17 cellular contexts compared by ENCODE assay signal in genomic region chr5:173720341-173721258, GRCh38.
A peak's percentile ranks its signal among the peaks of the same experiment; 100 is the strongest.
DNase-seq lines count a peak whose midpoint lies in the region; ATAC-seq and TF ChIP-seq lines count a peak whose summit lies in the region.
"Had no signal": no experiment of that assay in that cellular context is flagged by ENCODE, and none has a peak within 500 bp of the region (broad histone marks: within the 10 kb centered on the region; RNA-seq: fewer than 3 reads in every experiment).

No MANE protein-coding gene starts in this region.

- peak in 1 of 2 experiments; percentile 91; a peak in 2 of 4 replicates for TF ChIP-seq EP300 in SK-N-SH (IDR thresholded peaks at IDR 0.05; ENCODE audit: borderline replicate concordance in 1 of 2, low read depth in 1 of 2, low read length in 1 of 2)

- TF ChIP-seq RAD21 in IMR-90 (IDR thresholded peaks at IDR 0.05; ENCODE audit: low read length) (no peak), SK-N-SH (IDR thresholded peaks at IDR 0.05; ENCODE audit: low read length) (peak; percentile 35; the same call in 1 of the 2 replicates)

- no peaks in the 10 kb centered on the region for H3K9me2 ChIP-seq in SK-N-SH

- H2BK15ac ChIP-seq in IMR-90 (ENCODE audit: low read depth, low read length) (no peak overlapping the region), mesenchymal stem cell (ENCODE audit: low read depth, poor library complexity, severe bottlenecking) (no peak overlapping the region)

- H4K8ac ChIP-seq in IMR-90 (ENCODE audit: low read depth in 2 of 2, low read length in 2 of 2) (no peak overlapping the region), mesenchymal stem cell (ENCODE audit: low read length) (no peak overlapping the region)

- no peak overlapping the region for H3K9ac ChIP-seq in IMR-90 (ENCODE audit: low read depth, low read length)
- H3K9ac ChIP-seq in SK-N-SH = no peak overlapping the region
- no peak overlapping the region for H3K9ac ChIP-seq in mesenchymal stem cell (ENCODE audit: low read length)

- no peak overlapping the region for H3K23ac ChIP-seq in IMR-90 (ENCODE audit: low read depth, low read length)
- H3K23ac ChIP-seq in mesenchymal stem cell (ENCODE audit: low read length in 2 of 2) = no peak overlapping the region

- H3K9me3 ChIP-seq in BE2C = no peaks in the 10 kb centered on the region
- H3K9me3 ChIP-seq in IMR-90 (ENCODE audit: control insufficient read depth, insufficient read depth, low read length) = no peaks in the 10 kb centered on the region
- H3K9me3 ChIP-seq in SK-N-SH = no peaks in the 10 kb centered on the region
- H3K9me3 ChIP-seq in mesenchymal stem cell (ENCODE audit: control insufficient read depth, low read length) = peaks cover under 1% of the 10 kb centered on the region
- H3K9me3 ChIP-seq in vagina = no peaks in the 10 kb centered on the region
- H3K9me3 ChIP-seq: ascending aorta had no signal

- DNase-seq in BE2C (peak; percentile 72), IMR-90 (no peak), SK-N-SH (peak; percentile 79), mesenchymal stem cell (no peak), NCI-H226 (no peak), middle frontal gyrus (ENCODE audit: extremely low spot score, low spot score) (no peak), vagina (ENCODE audit: extremely low spot score in 2 of 2) (no peak)
- DNase-seq: activated CD4-positive, alpha-beta T cell treated with anti-CD3 and anti-CD28 coated beads, Interleukin-2, amount 50 U/mL, for 1 hour; activated naive CD4-positive, alpha-beta T cell treated with anti-CD3 and anti-CD28 coated beads for 36 hours; CD4-positive, CD25-positive, alpha-beta regulatory T cell; DND-41; NCI-H2081; stimulated activated CD4-positive, alpha-beta T cell treated with anti-CD3 and anti-CD28 coated beads, Interleukin-15, amount 100 ng/mL, for 24 hours; stimulated activated naive B cell treated with anti-CD40 and anti-IgM and Interleukin-4, amounts not matched to agents 10 μg/mL and 1 μg/mL and 100 μg/mL, for 72 hours had no signal

- H3K27ac ChIP-seq in IMR-90 (ENCODE audit: insufficient read depth, low read length) = no peak overlapping the region
- H3K27ac ChIP-seq in SK-N-SH (ENCODE audit: low read depth in 2 of 2, low read length in 1 of 2) = peak overlapping the region in 1 of 2 experiments; percentile 95; a peak in 2 of 4 replicates
- H3K27ac ChIP-seq in mesenchymal stem cell (ENCODE audit: low read length, poor library complexity, severe bottlenecking) = no peak overlapping the region
- H3K27ac ChIP-seq in vagina = no peak overlapping the region
- H3K27ac ChIP-seq: ascending aorta, SK-N-MC had no signal

- H3K36me3 ChIP-seq in BE2C (no peaks in the 10 kb centered on the region), IMR-90 (ENCODE audit: control insufficient read depth, insufficient read depth, low read length) (no peaks in the 10 kb centered on the region), SK-N-SH (replicated peaks in 1 of 2; ENCODE audit: control insufficient read depth in 1 of 2, insufficient read depth in 2 of 2, low read length in 1 of 2) (no peaks in the 10 kb centered on the region), mesenchymal stem cell (ENCODE audit: control insufficient read depth in 1 of 2, insufficient read depth in 2 of 2, low read depth in 1 of 2, low read length in 2 of 2) (no peaks in the 10 kb centered on the region), vagina (no peaks in the 10 kb centered on the region)
- H3K36me3 ChIP-seq: ascending aorta had no signal

- H3K18ac ChIP-seq in IMR-90 (ENCODE audit: low read depth, low read length) (no peak overlapping the region), mesenchymal stem cell (ENCODE audit: low read depth in 1 of 2, low read length in 2 of 2) (no peak overlapping the region)

- H4K91ac ChIP-seq in IMR-90 (ENCODE audit: insufficient read depth, low read depth, low read length) = no peak overlapping the region
- no peak overlapping the region for H4K91ac ChIP-seq in mesenchymal stem cell (ENCODE audit: low read length)

- H2BK20ac ChIP-seq in IMR-90 (ENCODE audit: low read depth, low read length) = no peak overlapping the region

- no peaks in the 10 kb centered on the region for H3K27me3 ChIP-seq in BE2C
- peaks cover 5% of the 10 kb centered on the region for H3K27me3 ChIP-seq in IMR-90 (ENCODE audit: control insufficient read depth, insufficient read depth, low read length)
- no peaks in the 10 kb centered on the region; the same call in 1 of the 2 replicates for H3K27me3 ChIP-seq in SK-N-SH (ENCODE audit: insufficient read depth)
- peaks cover 0 to 22% of the 10 kb centered on the region in 2 experiments for H3K27me3 ChIP-seq in mesenchymal stem cell (ENCODE audit: control insufficient read depth in 1 of 2, insufficient read depth in 1 of 2, low read length in 2 of 2)
- no peaks in the 10 kb centered on the region for H3K27me3 ChIP-seq in vagina
- H3K27me3 ChIP-seq: ascending aorta had no signal

- dilution Hi-C loops in IMR-90 (cut with HindIII; ENCODE audit: low sequenced_read_pairs, unreplicated experiment) = no loop called here

- no peak overlapping the region for H3K4me3 ChIP-seq in BE2C (ENCODE audit: low read depth, low read length)
- no peak overlapping the region for H3K4me3 ChIP-seq in IMR-90 (ENCODE audit: insufficient read depth, low read depth, low read length)
- no peak overlapping the region for H3K4me3 ChIP-seq in SK-N-SH (ENCODE audit: low read depth in 2 of 2, low read length in 1 of 2)
- H3K4me3 ChIP-seq in mesenchymal stem cell (ENCODE audit: insufficient read depth in 1 of 2, low read depth in 1 of 2, low read length in 2 of 2) = no peak overlapping the region
- no peak overlapping the region for H3K4me3 ChIP-seq in vagina
- H3K4me3 ChIP-seq: ascending aorta, SK-N-MC had no signal

- H2AK5ac ChIP-seq in IMR-90 (ENCODE audit: low read depth, low read length) = peak overlapping the region; percentile 28; the same call in 1 of the 2 replicates
- H2AK5ac ChIP-seq in mesenchymal stem cell (ENCODE audit: low read length, severe bottlenecking) = peak overlapping the region; percentile 20

- no TSS peak for BruUV-seq in IMR-90 (replicated peaks; lab: Mats Ljungman, UMichigan)

- no CpG with 5 or more reads among the region's 14 CpGs for WGBS in IMR-90 (ENCODE audit: extremely low coverage in 2 of 2, insufficient read length in 1 of 2), 2 experiments
- WGBS in SK-N-SH (ENCODE audit: low lambda C conversion rate) = 64% methylated on average over 11 of the region's 14 CpGs
- 62% methylated on average over 13 of the region's 14 CpGs for WGBS in mesenchymal stem cell

- H3K4me2 ChIP-seq in IMR-90 (ENCODE audit: low read depth, low read length) (no peak overlapping the region), SK-N-SH (no peak overlapping the region), mesenchymal stem cell (ENCODE audit: low read length, poor library complexity, severe bottlenecking) (no peak overlapping the region)

- H2BK5ac ChIP-seq in IMR-90 (ENCODE audit: low read depth, low read length, poor library complexity, severe bottlenecking) (no peak overlapping the region), mesenchymal stem cell (ENCODE audit: low read depth, low read length, poor library complexity, severe bottlenecking) (no peak overlapping the region)

- H3K79me1 ChIP-seq in IMR-90 (ENCODE audit: low read depth in 1 of 2, low read length in 2 of 2) (no peaks in the 10 kb centered on the region), mesenchymal stem cell (replicated peaks; ENCODE audit: low read length, poor library complexity, severe bottlenecking) (no peaks in the 10 kb centered on the region)

- ATAC-seq in IMR-90 (ENCODE audit: low read depth) = no peak
- no peak for ATAC-seq in GM19395 (IDR thresholded peaks at IDR 0.05; ENCODE audit: unreplicated experiment)
- ATAC-seq: stimulated activated naive B cell treated with anti-CD40 and anti-IgM and Interleukin-4, amounts not matched to agents 10 μg/mL and 1 μg/mL and 100 μg/mL, for 72 hours had no signal

- H3K56ac ChIP-seq in IMR-90 (ENCODE audit: extremely low read depth, insufficient read depth, low read length) = no peak overlapping the region

- H4K20me1 ChIP-seq in IMR-90 (ENCODE audit: insufficient read depth, low read length) (no peaks in the 10 kb centered on the region), SK-N-SH (ENCODE audit: insufficient read depth) (no peaks in the 10 kb centered on the region)

- H3K4ac ChIP-seq in IMR-90 (ENCODE audit: low read depth, low read length) (no peak overlapping the region), mesenchymal stem cell (ENCODE audit: low read depth in 1 of 2, low read length in 2 of 2) (no peak overlapping the region)

- POLR2A ChIA-PET in IMR-90 (lab: Charles Lee; ENCODE audit: unreplicated experiment) (no interaction called here), SK-N-SH (lab: Yijun Ruan, JAX) (interaction anchor here (0.9 to 2.5 kb wide), 14 partner anchors 9 to 253 kb away, joined by 3 to 13 read pairs (median 4); partner anchors contain the start of gene CPEB4)

- no peak overlapping the region for H4K5ac ChIP-seq in IMR-90 (ENCODE audit: low read depth, low read length)

- no peak overlapping the region for H2AK9ac ChIP-seq in IMR-90 (replicated peaks; ENCODE audit: low read depth, low read length, poor library complexity)

- H3K4me1 ChIP-seq in BE2C (peaks cover 26% of the 10 kb centered on the region), IMR-90 (ENCODE audit: control insufficient read depth, insufficient read depth, low read length) (peaks cover 2% of the 10 kb centered on the region), SK-N-SH (ENCODE audit: control insufficient read depth in 1 of 2, insufficient read depth in 2 of 2, low read depth in 1 of 2, low read length in 1 of 2) (peaks cover 0 to 52% of the 10 kb centered on the region in 2 experiments; a peak in 2 of 4 replicates), mesenchymal stem cell (ENCODE audit: control insufficient read depth, insufficient read depth, low read depth, low read length) (peaks cover 26% of the 10 kb centered on the region), vagina (no peaks in the 10 kb centered on the region)
- H3K4me1 ChIP-seq: ascending aorta had no signal

- intact Hi-C loops in IMR-90 (cut with micrococcal nuclease) (no loop called here), vagina (cut with DNase I) (no loop called here)

- no peaks in the 10 kb centered on the region; the same call in 1 of the 2 replicates for H3K9me1 ChIP-seq in IMR-90 (ENCODE audit: insufficient read depth, low read length)

- H3F3A ChIP-seq in SK-N-SH (replicated peaks; ENCODE audit: insufficient read depth) = no peaks in the 10 kb centered on the region

- H2BK120ac ChIP-seq in IMR-90 (ENCODE audit: low read depth, low read length) = no peak overlapping the region
- H2BK120ac ChIP-seq in mesenchymal stem cell (ENCODE audit: low read depth, low read length) = no peak overlapping the region

- no peak for TF ChIP-seq POLR2A in IMR-90 (IDR thresholded peaks at IDR 0.05; ENCODE audit: low read depth, low read length)
- TF ChIP-seq POLR2A in vagina (IDR thresholded peaks at IDR 0.05) = no peak

- in situ Hi-C loops in IMR-90 (cut with MboI; ENCODE audit: low sequenced_read_pairs) = no loop called here

- H2AFZ ChIP-seq in IMR-90 (replicated peaks; ENCODE audit: low read length, poor library complexity) (no peak overlapping the region), SK-N-SH (ENCODE audit: low read depth) (no peak overlapping the region), mesenchymal stem cell (ENCODE audit: low read depth, low read length) (no peak overlapping the region)

- no peak for TF ChIP-seq CTCF in BE2C (IDR thresholded peaks at IDR 0.05; ENCODE audit: low read depth, low read length)
- no peak for TF ChIP-seq CTCF in IMR-90 (conservative IDR thresholded peaks at IDR 0.05; ENCODE audit: low read depth, low read length)
- no peak for TF ChIP-seq CTCF in SK-N-SH (IDR thresholded peaks at IDR 0.05)
- no peak for TF ChIP-seq CTCF in vagina (IDR thresholded peaks at IDR 0.05)

- no peak overlapping the region for H3K14ac ChIP-seq in IMR-90 (replicated peaks; ENCODE audit: low read depth, low read length)
- H3K14ac ChIP-seq in mesenchymal stem cell (ENCODE audit: low read length in 2 of 2) = no peak overlapping the region

- CTCF ChIA-PET in IMR-90 (lab: Yijun Ruan, JAX) (interaction anchor here (0.6 kb wide), 1 partner anchor 35 kb away, joined by 3 read pairs; no protein-coding TSS in a partner anchor), SK-N-SH (lab: Yijun Ruan, JAX) (interaction anchor here (0.6 to 3.6 kb wide), 17 partner anchors 10 to 252 kb away, joined by 3 to 35 read pairs (median 4); no protein-coding TSS in a partner anchor)

- no peaks in the 10 kb centered on the region for H3K79me2 ChIP-seq in SK-N-SH (ENCODE audit: insufficient read depth)

- no peak overlapping the region for H2BK12ac ChIP-seq in mesenchymal stem cell (ENCODE audit: low read length in 2 of 2)

Comparison
In these comparisons a context has a peak if more than half of its experiments do, and no peak if none do; other contexts are left out.
1. DNase-seq: peak in BE2C (single experiment) and SK-N-SH (single experiment); none in IMR-90 (single experiment), mesenchymal stem cell (single experiment), NCI-H226 (single experiment), middle frontal gyrus (single experiment) and vagina (0 of 2).